In the genomic region with DNA sequence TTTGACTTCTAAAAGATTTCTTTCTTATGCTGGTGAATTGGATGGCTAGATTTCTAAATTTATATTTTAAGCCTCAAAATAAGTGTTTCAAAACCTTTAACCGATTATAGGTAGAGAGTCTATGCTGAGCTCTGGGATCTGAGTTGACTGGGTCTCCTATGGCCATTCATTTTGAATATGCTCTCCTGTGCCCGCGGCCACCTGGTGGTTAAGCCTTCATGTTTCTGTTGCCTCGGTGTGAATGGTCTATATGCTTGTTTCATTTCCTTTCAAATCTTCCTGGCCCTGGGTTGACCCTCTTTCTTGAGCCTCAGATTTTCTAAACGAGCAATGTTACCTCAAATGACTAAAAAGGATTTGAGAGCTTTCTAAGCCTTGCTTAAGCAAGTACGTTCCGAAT, we compare ENCODE assay signal across 9 cellular contexts.
A peak's percentile ranks its signal among the peaks of the same experiment; 100 is the strongest.
DNase-seq lines count a peak whose midpoint lies in the region; ATAC-seq and TF ChIP-seq lines count a peak whose summit lies in the region.
"Had no signal": no experiment of that assay in that cellular context is flagged by ENCODE, and none has a peak within 500 bp of the region (broad histone marks: within the 10 kb centered on the region; RNA-seq: fewer than 3 reads in every experiment).

No MANE protein-coding gene starts in this region.

- H3K36me3 Mint-ChIP-seq in stimulated activated naive B cell treated with anti-CD40 and anti-IgM and Interleukin-4, amounts not matched to agents 10 μg/mL and 1 μg/mL and 100 μg/mL, for 72 hours = no peaks in the 10 kb centered on the region

- CTCF ChIA-PET in RWPE1 (lab: Yijun Ruan, JAX) = interaction anchor here (0.6 to 0.7 kb wide), 4 partner anchors 10 to 608 kb away, joined by 3 to 4 read pairs (median 3); no protein-coding TSS in a partner anchor
- CTCF ChIA-PET in GM10248 (lab: Yijun Ruan, JAX) = no interaction called here

- H3K27me3 ChIP-seq in liver (ENCODE audit: control insufficient read depth in 4 of 4, insufficient read depth in 4 of 4, low read length in 3 of 4) (no peaks in the 10 kb centered on the region), left lung (no peaks in the 10 kb centered on the region)

- no peak overlapping the region for H3K27ac Mint-ChIP-seq in stimulated activated naive B cell treated with anti-CD40 and anti-IgM and Interleukin-4, amounts not matched to agents 10 μg/mL and 1 μg/mL and 100 μg/mL, for 72 hours
- H3K27ac Mint-ChIP-seq: activated T-cell treated with anti-CD3 and anti-CD28 coated beads, Interleukin-2, amount 50 U/mL, for 24 hours had no signal

- H3K9me3 Mint-ChIP-seq in stimulated activated naive B cell treated with anti-CD40 and anti-IgM and Interleukin-4, amounts not matched to agents 10 μg/mL and 1 μg/mL and 100 μg/mL, for 72 hours = no peaks in the 10 kb centered on the region
- H3K9me3 Mint-ChIP-seq: activated T-cell treated with anti-CD3 and anti-CD28 coated beads, Interleukin-2, amount 50 U/mL, for 24 hours had no signal

- TF ChIP-seq RAD21 in liver (IDR thresholded peaks at IDR 0.05) = peak; percentile 77 to 82

- H3K36me3 ChIP-seq in liver (ENCODE audit: control insufficient read depth in 4 of 4, insufficient read depth in 3 of 4, low read depth in 1 of 4, low read length in 3 of 4) = no peaks in the 10 kb centered on the region
- H3K36me3 ChIP-seq in left lung = no peaks in the 10 kb centered on the region

- no peaks in the 10 kb centered on the region for H3K27me3 Mint-ChIP-seq in stimulated activated naive B cell treated with anti-CD40 and anti-IgM and Interleukin-4, amounts not matched to agents 10 μg/mL and 1 μg/mL and 100 μg/mL, for 72 hours

- H3K9me3 ChIP-seq in liver (ENCODE audit: control insufficient read depth in 4 of 4, low read length in 3 of 4) = no peaks in the 10 kb centered on the region
- no peaks in the 10 kb centered on the region for H3K9me3 ChIP-seq in left lung

- no peaks in the 10 kb centered on the region for H3K4me1 ChIP-seq in liver (ENCODE audit: control insufficient read depth in 4 of 4, insufficient read depth in 4 of 4, low read length in 3 of 4)
- H3K4me1 ChIP-seq in left lung = no peaks in the 10 kb centered on the region

- no peaks in the 10 kb centered on the region for H3K4me1 Mint-ChIP-seq in stimulated activated naive B cell treated with anti-CD40 and anti-IgM and Interleukin-4, amounts not matched to agents 10 μg/mL and 1 μg/mL and 100 μg/mL, for 72 hours

- peak; percentile 6 for DNase-seq in EL
- DNase-seq in RWPE1 (ENCODE audit: low spot score) = peak; percentile 11
- no peak for DNase-seq in NCI-H2171 treated with DMSO at 0.1 percent for 48 hours (lab: John Stamatoyannopoulos, UW)
- no peak for DNase-seq in stimulated activated naive B cell treated with anti-CD40 and anti-IgM and Interleukin-4, amounts not matched to agents 10 μg/mL and 1 μg/mL and 100 μg/mL, for 72 hours
- DNase-seq in left lung = no peak
- DNase-seq in GM10248 (ENCODE audit: extremely low spot score) = no peak
- DNase-seq: activated T-cell treated with anti-CD3 and anti-CD28 coated beads, Interleukin-2, amount 50 U/mL, for 24 hours had no signal

- H3K4me3 ChIP-seq in liver (ENCODE audit: low read depth in 1 of 3, low read length in 3 of 3) (no peak overlapping the region), left lung (no peak overlapping the region)

- no peak for TF ChIP-seq CTCF in RWPE1 (conservative IDR thresholded peaks at IDR 0.05; ENCODE audit: low read depth)
- TF ChIP-seq CTCF in liver (IDR thresholded peaks at IDR 0.05; ENCODE audit: low read depth, low read length, missing input control) = peak; percentile 47
- no peak for TF ChIP-seq CTCF in left lung (IDR thresholded peaks at IDR 0.05)
- TF ChIP-seq CTCF in GM10248 (IDR thresholded peaks at IDR 0.05; ENCODE audit: control extremely low read depth, extremely low read depth, low read depth, missing control alignments) = no peak

- POLR2A ChIA-PET in RWPE1 (lab: Yijun Ruan, JAX; ENCODE audit: low non-redundant PET) (no interaction called here), GM10248 (lab: Yijun Ruan, JAX) (no interaction called here)

- WGBS in liver = 58% methylated on average over 7 of the region's 7 CpGs

- H3K27ac ChIP-seq in RWPE1 (no peak overlapping the region), liver (ENCODE audit: low read depth in 1 of 2, low read length in 2 of 2) (no peak overlapping the region), left lung (no peak overlapping the region)

- ATAC-seq in HG03354 (IDR thresholded peaks at IDR 0.05; ENCODE audit: poor library complexity, severe bottlenecking, unreplicated experiment) (peak; percentile 78), left lung (no peak)
- ATAC-seq in stimulated activated naive B cell treated with anti-CD40 and anti-IgM and Interleukin-4, amounts not matched to agents 10 μg/mL and 1 μg/mL and 100 μg/mL, for 72 hours (replicated peaks) = no peak

- H3K4me3 Mint-ChIP-seq in stimulated activated naive B cell treated with anti-CD40 and anti-IgM and Interleukin-4, amounts not matched to agents 10 μg/mL and 1 μg/mL and 100 μg/mL, for 72 hours = no peak overlapping the region
- H3K4me3 Mint-ChIP-seq: activated T-cell treated with anti-CD3 and anti-CD28 coated beads, Interleukin-2, amount 50 U/mL, for 24 hours had no signal

- intact Hi-C loops in left lung (cut with DNase I) = no loop called here

- H3K9ac ChIP-seq in liver (ENCODE audit: low read depth in 1 of 2, low read length in 2 of 2) = no peak overlapping the region

TF ChIP-seq in liver, 16 proteins besides CTCF, POLR2A, EP300 and RAD21:
- TF ChIP-seq GABPA (IDR thresholded peaks at IDR 0.05 in 1 of 2, conservative IDR thresholded peaks at IDR 0.05 in 1 of 2) = no peak
- TF ChIP-seq, protein P1, sequence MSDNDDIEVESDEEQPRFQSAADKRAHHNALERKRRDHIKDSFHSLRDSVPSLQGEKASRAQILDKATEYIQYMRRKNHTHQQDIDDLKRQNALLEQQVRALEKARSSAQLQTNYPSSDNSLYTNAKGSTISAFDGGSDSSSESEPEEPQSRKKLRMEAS (IDR thresholded peaks at IDR 0.05) = no peak
- TF ChIP-seq, protein P2, sequence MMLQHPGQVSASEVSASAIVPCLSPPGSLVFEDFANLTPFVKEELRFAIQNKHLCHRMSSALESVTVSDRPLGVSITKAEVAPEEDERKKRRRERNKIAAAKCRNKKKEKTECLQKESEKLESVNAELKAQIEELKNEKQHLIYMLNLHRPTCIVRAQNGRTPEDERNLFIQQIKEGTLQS (IDR thresholded peaks at IDR 0.05) = no peak
- no peak for TF ChIP-seq FOXA1 (IDR thresholded peaks at IDR 0.05)
- no peak for TF ChIP-seq HNF4A (conservative IDR thresholded peaks at IDR 0.05)
- TF ChIP-seq YY1 (IDR thresholded peaks at IDR 0.05) = no peak
- no peak for TF ChIP-seq SP1 (IDR thresholded peaks at IDR 0.05)
- TF ChIP-seq, protein P3, sequence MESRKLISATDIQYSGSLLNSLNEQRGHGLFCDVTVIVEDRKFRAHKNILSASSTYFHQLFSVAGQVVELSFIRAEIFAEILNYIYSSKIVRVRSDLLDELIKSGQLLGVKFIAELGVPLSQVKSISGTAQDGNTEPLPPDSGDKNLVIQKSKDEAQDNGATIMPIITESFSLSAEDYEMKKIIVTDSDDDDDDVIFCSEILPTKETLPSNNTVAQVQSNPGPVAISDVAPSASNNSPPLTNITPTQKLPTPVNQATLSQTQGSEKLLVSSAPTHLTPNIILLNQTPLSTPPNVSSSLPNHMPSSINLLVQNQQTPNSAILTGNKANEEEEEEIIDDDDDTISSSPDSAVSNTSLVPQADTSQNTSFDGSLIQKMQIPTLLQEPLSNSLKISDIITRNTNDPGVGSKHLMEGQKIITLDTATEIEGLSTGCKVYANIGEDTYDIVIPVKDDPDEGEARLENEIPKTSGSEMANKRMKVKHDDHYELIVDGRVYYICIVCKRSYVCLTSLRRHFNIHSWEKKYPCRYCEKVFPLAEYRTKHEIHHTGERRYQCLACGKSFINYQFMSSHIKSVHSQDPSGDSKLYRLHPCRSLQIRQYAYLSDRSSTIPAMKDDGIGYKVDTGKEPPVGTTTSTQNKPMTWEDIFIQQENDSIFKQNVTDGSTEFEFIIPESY (IDR thresholded peaks at IDR 0.05) = no peak
- no peak for TF ChIP-seq JUND (IDR thresholded peaks at IDR 0.05)
- TF ChIP-seq RXRA (IDR thresholded peaks at IDR 0.05) = no peak
- TF ChIP-seq, protein P4, sequence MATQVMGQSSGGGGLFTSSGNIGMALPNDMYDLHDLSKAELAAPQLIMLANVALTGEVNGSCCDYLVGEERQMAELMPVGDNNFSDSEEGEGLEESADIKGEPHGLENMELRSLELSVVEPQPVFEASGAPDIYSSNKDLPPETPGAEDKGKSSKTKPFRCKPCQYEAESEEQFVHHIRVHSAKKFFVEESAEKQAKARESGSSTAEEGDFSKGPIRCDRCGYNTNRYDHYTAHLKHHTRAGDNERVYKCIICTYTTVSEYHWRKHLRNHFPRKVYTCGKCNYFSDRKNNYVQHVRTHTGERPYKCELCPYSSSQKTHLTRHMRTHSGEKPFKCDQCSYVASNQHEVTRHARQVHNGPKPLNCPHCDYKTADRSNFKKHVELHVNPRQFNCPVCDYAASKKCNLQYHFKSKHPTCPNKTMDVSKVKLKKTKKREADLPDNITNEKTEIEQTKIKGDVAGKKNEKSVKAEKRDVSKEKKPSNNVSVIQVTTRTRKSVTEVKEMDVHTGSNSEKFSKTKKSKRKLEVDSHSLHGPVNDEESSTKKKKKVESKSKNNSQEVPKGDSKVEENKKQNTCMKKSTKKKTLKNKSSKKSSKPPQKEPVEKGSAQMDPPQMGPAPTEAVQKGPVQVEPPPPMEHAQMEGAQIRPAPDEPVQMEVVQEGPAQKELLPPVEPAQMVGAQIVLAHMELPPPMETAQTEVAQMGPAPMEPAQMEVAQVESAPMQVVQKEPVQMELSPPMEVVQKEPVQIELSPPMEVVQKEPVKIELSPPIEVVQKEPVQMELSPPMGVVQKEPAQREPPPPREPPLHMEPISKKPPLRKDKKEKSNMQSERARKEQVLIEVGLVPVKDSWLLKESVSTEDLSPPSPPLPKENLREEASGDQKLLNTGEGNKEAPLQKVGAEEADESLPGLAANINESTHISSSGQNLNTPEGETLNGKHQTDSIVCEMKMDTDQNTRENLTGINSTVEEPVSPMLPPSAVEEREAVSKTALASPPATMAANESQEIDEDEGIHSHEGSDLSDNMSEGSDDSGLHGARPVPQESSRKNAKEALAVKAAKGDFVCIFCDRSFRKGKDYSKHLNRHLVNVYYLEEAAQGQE (IDR thresholded peaks at IDR 0.05) = no peak
- TF ChIP-seq HNF4G (IDR thresholded peaks at IDR 0.05) = no peak
- TF ChIP-seq EGR1 (IDR thresholded peaks at IDR 0.05; ENCODE audit: low read depth in 2 of 2) = no peak
- TF ChIP-seq TAF1 (conservative IDR thresholded peaks at IDR 0.05) = no peak
- no peak for TF ChIP-seq NR2F2 (IDR thresholded peaks at IDR 0.05)

Comparison
In these comparisons a context has a peak if more than half of its experiments do, and no peak if none do; other contexts are left out.
1. DNase-seq: peak in EL (single experiment) and RWPE1 (single experiment); none in NCI-H2171 treated with DMSO at 0.1 percent for 48 hours (single experiment), stimulated activated naive B cell treated with anti-CD40 and anti-IgM and Interleukin-4, amounts not matched to agents 10 μg/mL and 1 μg/mL and 100 μg/mL, for 72 hours (single experiment), left lung (0 of 2) and GM10248 (single experiment).